ENCODE assay signal across 1 cellular context in the genomic region with DNA sequence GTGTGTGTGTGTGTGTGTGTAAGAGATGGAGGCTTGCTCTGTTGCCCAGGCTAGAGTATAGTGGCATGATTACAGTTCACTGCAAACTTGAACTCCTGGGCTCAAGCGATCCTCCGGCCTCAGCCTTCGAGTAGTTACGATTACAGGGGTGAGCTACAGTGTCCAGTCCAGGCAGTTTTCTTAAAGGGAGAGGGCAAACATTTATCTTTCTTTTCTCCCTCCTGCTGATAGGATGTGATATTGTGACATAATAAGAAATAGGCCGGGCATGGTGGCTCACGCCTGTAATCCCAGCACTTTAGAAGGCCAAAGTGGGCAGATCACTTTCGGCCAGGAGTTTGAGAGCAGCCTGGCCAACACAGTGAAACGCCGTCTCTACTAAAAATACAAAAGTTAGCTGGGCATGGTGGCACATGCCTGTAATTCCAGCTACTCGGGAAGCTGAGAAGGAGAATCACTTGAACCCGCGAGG.
TF ChIP-seq lines count a peak whose summit lies in the region.

No MANE protein-coding gene starts in this region.

TF ChIP-seq in GM12878, 131 proteins besides CTCF, POLR2A, EP300 and RAD21:
- no peak for TF ChIP-seq PAX8 (IDR thresholded peaks at IDR 0.05)
- no peak for TF ChIP-seq CHD1 (IDR thresholded peaks at IDR 0.05; ENCODE audit: low read depth, low read length)
- no peak for TF ChIP-seq HCFC1 (IDR thresholded peaks at IDR 0.05; ENCODE audit: low read length)
- no peak for TF ChIP-seq SIX5 (IDR thresholded peaks at IDR 0.05; ENCODE audit: low read depth, low read length, severe bottlenecking)
- TF ChIP-seq CBFB (IDR thresholded peaks at IDR 0.05; ENCODE audit: low read depth) = no peak
- no peak for TF ChIP-seq ASH2L (IDR thresholded peaks at IDR 0.05; ENCODE audit: borderline replicate concordance, low read depth)
- no peak for TF ChIP-seq NFYA (IDR thresholded peaks at IDR 0.05; ENCODE audit: borderline replicate concordance, low read depth, low read length)
- no peak for TF ChIP-seq CHD4 (IDR thresholded peaks at IDR 0.05)
- no peak for TF ChIP-seq IKZF1 (conservative IDR thresholded peaks at IDR 0.05)
- TF ChIP-seq, protein P1, sequence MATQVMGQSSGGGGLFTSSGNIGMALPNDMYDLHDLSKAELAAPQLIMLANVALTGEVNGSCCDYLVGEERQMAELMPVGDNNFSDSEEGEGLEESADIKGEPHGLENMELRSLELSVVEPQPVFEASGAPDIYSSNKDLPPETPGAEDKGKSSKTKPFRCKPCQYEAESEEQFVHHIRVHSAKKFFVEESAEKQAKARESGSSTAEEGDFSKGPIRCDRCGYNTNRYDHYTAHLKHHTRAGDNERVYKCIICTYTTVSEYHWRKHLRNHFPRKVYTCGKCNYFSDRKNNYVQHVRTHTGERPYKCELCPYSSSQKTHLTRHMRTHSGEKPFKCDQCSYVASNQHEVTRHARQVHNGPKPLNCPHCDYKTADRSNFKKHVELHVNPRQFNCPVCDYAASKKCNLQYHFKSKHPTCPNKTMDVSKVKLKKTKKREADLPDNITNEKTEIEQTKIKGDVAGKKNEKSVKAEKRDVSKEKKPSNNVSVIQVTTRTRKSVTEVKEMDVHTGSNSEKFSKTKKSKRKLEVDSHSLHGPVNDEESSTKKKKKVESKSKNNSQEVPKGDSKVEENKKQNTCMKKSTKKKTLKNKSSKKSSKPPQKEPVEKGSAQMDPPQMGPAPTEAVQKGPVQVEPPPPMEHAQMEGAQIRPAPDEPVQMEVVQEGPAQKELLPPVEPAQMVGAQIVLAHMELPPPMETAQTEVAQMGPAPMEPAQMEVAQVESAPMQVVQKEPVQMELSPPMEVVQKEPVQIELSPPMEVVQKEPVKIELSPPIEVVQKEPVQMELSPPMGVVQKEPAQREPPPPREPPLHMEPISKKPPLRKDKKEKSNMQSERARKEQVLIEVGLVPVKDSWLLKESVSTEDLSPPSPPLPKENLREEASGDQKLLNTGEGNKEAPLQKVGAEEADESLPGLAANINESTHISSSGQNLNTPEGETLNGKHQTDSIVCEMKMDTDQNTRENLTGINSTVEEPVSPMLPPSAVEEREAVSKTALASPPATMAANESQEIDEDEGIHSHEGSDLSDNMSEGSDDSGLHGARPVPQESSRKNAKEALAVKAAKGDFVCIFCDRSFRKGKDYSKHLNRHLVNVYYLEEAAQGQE (IDR thresholded peaks at IDR 0.05; ENCODE audit: low read depth, low read length) = no peak
- no peak for TF ChIP-seq HDAC2 (IDR thresholded peaks at IDR 0.05)
- TF ChIP-seq TCF7 (IDR thresholded peaks at IDR 0.05; ENCODE audit: borderline replicate concordance) = no peak
- no peak for TF ChIP-seq CBX5 (IDR thresholded peaks at IDR 0.05; ENCODE audit: low read depth)
- no peak for TF ChIP-seq ZNF217 (IDR thresholded peaks at IDR 0.05)
- TF ChIP-seq BCL11A (IDR thresholded peaks at IDR 0.05; ENCODE audit: low read depth, low read length) = no peak
- TF ChIP-seq YBX1 (IDR thresholded peaks at IDR 0.05) = no peak
TF ChIP-seq in GM12878: peak in this region for 0.
